In genomic region chr19:55369651-55370304, GRCh38 we compare ENCODE assay signal across 1 cellular context.
TF ChIP-seq lines count a peak whose summit lies in the region.

No MANE protein-coding gene starts in this region.

TF ChIP-seq in K562, 482 proteins besides CTCF, POLR2A, EP300 and RAD21:
- no peak for TF ChIP-seq CHD4 (IDR thresholded peaks at IDR 0.05; ENCODE audit: insufficient read depth, insufficient replicate concordance, low read depth, low read length, poor library complexity, severe bottlenecking)
- no peak for TF ChIP-seq PHF21A (IDR thresholded peaks at IDR 0.05; ENCODE audit: borderline replicate concordance, low read depth)
- TF ChIP-seq EZH2 (IDR thresholded peaks at IDR 0.05; ENCODE audit: borderline replicate concordance, low read depth, low read length): 0 out of 2 replicates have a peak, but pooled peaks have one; percentile 81
- no peak for TF ChIP-seq TFAM (CRISPR knock-in tag; conservative IDR thresholded peaks at IDR 0.05)
- peak; percentile 38 for TF ChIP-seq PCBP1 (IDR thresholded peaks at IDR 0.05; ENCODE audit: low read depth, low read length, poor library complexity, severe bottlenecking)
- TF ChIP-seq SIN3A (IDR thresholded peaks at IDR 0.05; ENCODE audit: borderline replicate concordance in 2 of 2, control insufficient read depth in 1 of 2, low read depth in 2 of 2, low read length in 2 of 2): no peak
- peak in 1 of 2 experiments; percentile 22 for TF ChIP-seq E2F6 (IDR thresholded peaks at IDR 0.05; ENCODE audit: borderline replicate concordance in 1 of 2, extremely low read depth in 1 of 2, insufficient read depth in 1 of 2, insufficient read length in 1 of 2, low read depth in 1 of 2, low read length in 1 of 2, poor library complexity in 1 of 2, severe bottlenecking in 1 of 2)
- 0 out of 2 replicates have a peak, but pooled peaks have one; percentile 14 for TF ChIP-seq EGR1 (conservative IDR thresholded peaks at IDR 0.05)
- TF ChIP-seq, protein P1, sequence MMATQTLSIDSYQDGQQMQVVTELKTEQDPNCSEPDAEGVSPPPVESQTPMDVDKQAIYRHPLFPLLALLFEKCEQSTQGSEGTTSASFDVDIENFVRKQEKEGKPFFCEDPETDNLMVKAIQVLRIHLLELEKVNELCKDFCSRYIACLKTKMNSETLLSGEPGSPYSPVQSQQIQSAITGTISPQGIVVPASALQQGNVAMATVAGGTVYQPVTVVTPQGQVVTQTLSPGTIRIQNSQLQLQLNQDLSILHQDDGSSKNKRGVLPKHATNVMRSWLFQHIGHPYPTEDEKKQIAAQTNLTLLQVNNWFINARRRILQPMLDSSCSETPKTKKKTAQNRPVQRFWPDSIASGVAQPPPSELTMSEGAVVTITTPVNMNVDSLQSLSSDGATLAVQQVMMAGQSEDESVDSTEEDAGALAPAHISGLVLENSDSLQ (IDR thresholded peaks at IDR 0.05): peak; percentile 32; the same call in 1 of the 2 replicates
- TF ChIP-seq ZNF431 (CRISPR knock-in tag; IDR thresholded peaks at IDR 0.05): no peak
- no peak for TF ChIP-seq SMC3 (conservative IDR thresholded peaks at IDR 0.05; ENCODE audit: insufficient read depth, low read depth, low read length)
- TF ChIP-seq ZNF239 (CRISPR knock-in tag; IDR thresholded peaks at IDR 0.05): no peak
- TF ChIP-seq ZNF184 (CRISPR knock-in tag; IDR thresholded peaks at IDR 0.05): no peak
- peak; percentile 44; the same call in 1 of the 2 replicates for TF ChIP-seq ZBTB7A (IDR thresholded peaks at IDR 0.05; ENCODE audit: borderline replicate concordance, control insufficient read depth, low read depth, low read length)
- no peak for TF ChIP-seq ZNF696 (CRISPR knock-in tag; conservative IDR thresholded peaks at IDR 0.05)
- TF ChIP-seq RBM14 (IDR thresholded peaks at IDR 0.05; ENCODE audit: borderline replicate concordance, insufficient read depth, low read depth, low read length): 0 out of 2 replicates have a peak, but pooled peaks have one; percentile 12
- TF ChIP-seq KDM5B (IDR thresholded peaks at IDR 0.05; ENCODE audit: insufficient replicate concordance, low read depth, low read length): no peak
- no peak for TF ChIP-seq LCOR (CRISPR knock-in tag; IDR thresholded peaks at IDR 0.05)
- TF ChIP-seq CBX8 (IDR thresholded peaks at IDR 0.05; ENCODE audit: borderline replicate concordance, extremely low read depth, low read depth, low read length, poor library complexity, severe bottlenecking): no peak
- TF ChIP-seq CTBP1 (IDR thresholded peaks at IDR 0.05; ENCODE audit: borderline replicate concordance): 0 out of 2 replicates have a peak, but pooled peaks have one; percentile 12
- no peak for TF ChIP-seq SMARCA4 (IDR thresholded peaks at IDR 0.05)
- no peak for TF ChIP-seq GABPB2 (CRISPR knock-in tag; conservative IDR thresholded peaks at IDR 0.05)
- TF ChIP-seq CBX1 (IDR thresholded peaks at IDR 0.05; ENCODE audit: low read depth): no peak
